ENCODE assay signal across 21 cellular contexts in genomic region chr19:11234486-11235075, GRCh38. TPM values are rescaled to one million over a fixed set of nuclear protein-coding genes. Genes with fewer than 3 reads are reported as not detected.
DNase-seq lines count a peak whose midpoint lies in the region; ATAC-seq, FAIRE-seq and TF ChIP-seq lines count a peak whose summit lies in the region.
"Had no signal": no experiment of that assay in that cellular context is flagged by ENCODE, and none has a peak within 500 bp of the region (broad histone marks: within the 10 kb centered on the region; RNA-seq: fewer than 3 reads in every experiment).

No MANE protein-coding gene starts in this region.

- no peaks in the 10 kb centered on the region for H3K9me3 ChIP-seq in K562 (replicated peaks; ENCODE audit: control insufficient read depth, insufficient read depth, low read depth, low read length)
- H3K9me3 ChIP-seq in CD4-positive, alpha-beta T cell (ENCODE audit: control insufficient read depth, low read length) = peaks cover 11% of the 10 kb centered on the region

- no peak overlapping the region for H2BK120ac ChIP-seq in mesendoderm (ENCODE audit: low read depth, low read length)

- WGBS in K562 (ENCODE audit: insufficient coverage, low coverage, missing lambda C conversion rate) = 61% methylated on average over 5 of the region's 5 CpGs
- WGBS in mesendoderm (ENCODE audit: extremely low coverage, insufficient coverage, low lambda C conversion rate) = no CpG with 5 or more reads among the region's 5 CpGs

- no peak overlapping the region for H3K56ac ChIP-seq in mesendoderm (ENCODE audit: low read length)

- peaks cover 0 to 18% of the 10 kb centered on the region in 2 experiments; a peak in 1 of 5 replicates for H3K4me1 ChIP-seq in K562 (replicated peaks in 1 of 2; ENCODE audit: control insufficient read depth in 2 of 2, insufficient read depth in 2 of 2, low read length in 2 of 2)
- no peaks in the 10 kb centered on the region for H3K4me1 ChIP-seq in mesendoderm (ENCODE audit: control insufficient read depth, low read depth, low read length)

- no peak overlapping the region for H3K4ac ChIP-seq in mesendoderm (ENCODE audit: low read depth, low read length)

- no peak overlapping the region for H2BK5ac ChIP-seq in mesendoderm (ENCODE audit: low read length)

- no peaks in the 10 kb centered on the region for H3K4me1 Mint-ChIP-seq in CD4-positive, alpha-beta T cell (ENCODE audit: low read depth)
- H3K4me1 Mint-ChIP-seq: IgD-negative memory B cell had no signal

- no peak for TF ChIP-seq RAD21 in K562 (CRISPR knock-in tag; conservative IDR thresholded peaks at IDR 0.05 in 1 of 2, IDR thresholded peaks at IDR 0.05 in 1 of 2)

- no peaks in the 10 kb centered on the region for H4K20me1 ChIP-seq in K562 (replicated peaks; ENCODE audit: control insufficient read depth, insufficient read depth, low read length)

- no peak overlapping the region for H2AFZ ChIP-seq in K562 (ENCODE audit: low read depth, low read length)

- ATAC-seq in K562 = no peak
- no peak for ATAC-seq in CD4-positive, alpha-beta T cell (ENCODE audit: poor library complexity)
- ATAC-seq: Panc1 had no signal

- no peak overlapping the region for H4K5ac ChIP-seq in mesendoderm (ENCODE audit: low read length)

- H3K27me3 ChIP-seq in K562 (ENCODE audit: control insufficient read depth in 2 of 2, insufficient read depth in 2 of 2, low read length in 2 of 2) (no peaks in the 10 kb centered on the region), mesendoderm (ENCODE audit: insufficient read depth, low read length, poor library complexity) (no peaks in the 10 kb centered on the region)
- H3K27me3 ChIP-seq in CD4-positive, alpha-beta T cell (ENCODE audit: control insufficient read depth, insufficient read depth, low read length) = no peaks in the 10 kb centered on the region

- no peaks in the 10 kb centered on the region for H3K79me1 ChIP-seq in mesendoderm (ENCODE audit: low read length)

- no peaks in the 10 kb centered on the region for H3K79me2 ChIP-seq in K562 (ENCODE audit: control insufficient read depth, insufficient read depth, low read length)
- H3K79me2 ChIP-seq in mesendoderm (ENCODE audit: control insufficient read depth, insufficient read depth, low read length) = no peaks in the 10 kb centered on the region

- in situ Hi-C loops in K562 (cut with MboI) = no loop called here

- no peak overlapping the region for H3K9ac ChIP-seq in K562 (ENCODE audit: insufficient read depth in 1 of 2, low read depth in 2 of 2, low read length in 2 of 2)
- H3K9ac ChIP-seq in mesendoderm (ENCODE audit: low read length) = no peak overlapping the region

- CTCF ChIA-PET in K562 (lab: Yijun Ruan, JAX; ENCODE audit: low intra/inter-chr PET ratio) = interaction anchor here (0.6 kb wide), 1 partner anchor 230 kb away, joined by 3 read pairs; no protein-coding TSS in a partner anchor
- CTCF ChIA-PET in CD4-positive, alpha-beta T cell (lab: Charles Lee) = no interaction called here

- H3K27ac ChIP-seq in K562 (ENCODE audit: extremely low read depth, low read depth, low read length) = no peak overlapping the region
- H3K27ac ChIP-seq in mesendoderm (ENCODE audit: low read depth, low read length) = no peak overlapping the region
- H3K27ac ChIP-seq in CD4-positive, alpha-beta T cell (ENCODE audit: low read depth, low read length) = no peak overlapping the region

- no peak overlapping the region for H3K23ac ChIP-seq in mesendoderm (ENCODE audit: low read length)

- H3K36me3 ChIP-seq in K562 (ENCODE audit: control insufficient read depth, insufficient read depth, low read length) (0 out of 3 replicates have a peak, but pooled peaks cover 3% of the 10 kb centered on the region), mesendoderm (ENCODE audit: control insufficient read depth, insufficient read depth, low read length) (no peaks in the 10 kb centered on the region)

- no peaks in the 10 kb centered on the region for H3K9me1 ChIP-seq in K562 (ENCODE audit: control insufficient read depth, insufficient read depth, low read length)

- H3K4me2 ChIP-seq in K562 (ENCODE audit: insufficient read depth, low read length) (no peak overlapping the region), mesendoderm (ENCODE audit: low read length) (no peak overlapping the region)

- H3K9me3 Mint-ChIP-seq in CD4-positive, alpha-beta T cell = peaks cover 6% of the 10 kb centered on the region

- no peak for TF ChIP-seq POLR2A in K562 (conservative IDR thresholded peaks at IDR 0.05)

- H3K18ac ChIP-seq in mesendoderm (ENCODE audit: low read length) = no peak overlapping the region

- H3K36me3 Mint-ChIP-seq in CD4-positive, alpha-beta T cell (ENCODE audit: low read depth) = no peaks in the 10 kb centered on the region
- H3K36me3 Mint-ChIP-seq: IgD-negative memory B cell had no signal

- intact Hi-C loops in K562 (cut with micrococcal nuclease) = no loop called here
- intact Hi-C loops in CD4-positive, alpha-beta T cell (cut with DNase I, micrococcal nuclease) = no loop called here

- peak; percentile 23 for DNase-seq in HT1080 (ENCODE audit: low read depth)
- DNase-seq in NAMALWA (ENCODE audit: low spot score) = peak; percentile 52
- DNase-seq in K562 (ENCODE audit: extremely low read depth in 1 of 4, low spot score in 3 of 4) = no peak
- peak; percentile 23 for DNase-seq in mesendoderm
- no peak for DNase-seq in CD4-positive, alpha-beta T cell
- no peak for DNase-seq in SKM-1 (lab: John Stamatoyannopoulos, UW; ENCODE audit: unreplicated experiment)
- DNase-seq in OCI-M2 (lab: John Stamatoyannopoulos, UW; ENCODE audit: unreplicated experiment) = no peak
- DNase-seq: ACHN, C1 segment of cervical spinal cord, MV-4-11, NCI-H1417, NCI-H187, NCI-H226, NCI-H524, NCI-H82 had no signal

- BruUV-seq in K562 (replicated peaks; lab: Mats Ljungman, UMichigan) = no TSS peak

- FAIRE-seq in K562 (lab: Jason Lieb, UNC) = no peak
- FAIRE-seq: D721Med, H1, HTR-8/SVneo had no signal

- H3K27ac Mint-ChIP-seq in CD4-positive, alpha-beta T cell = no peak overlapping the region
- H3K27ac Mint-ChIP-seq: IgD-negative memory B cell had no signal

- no peak overlapping the region for H2BK15ac ChIP-seq in mesendoderm (replicated peaks; ENCODE audit: low read depth)

- TF ChIP-seq EP300 in K562 (IDR thresholded peaks at IDR 0.05; ENCODE audit: low read length) = no peak

- H3K27me3 Mint-ChIP-seq in CD4-positive, alpha-beta T cell = peaks cover 4% of the 10 kb centered on the region
- H3K27me3 Mint-ChIP-seq: IgD-negative memory B cell had no signal

- no peak for TF ChIP-seq CTCF in K562 (IDR thresholded peaks at IDR 0.05 in 2 of 3, conservative IDR thresholded peaks at IDR 0.05 in 1 of 3; ENCODE audit: insufficient read depth in 2 of 3, low read depth in 1 of 3, low read length in 3 of 3)
- TF ChIP-seq CTCF in CD4-positive, alpha-beta T cell (IDR thresholded peaks at IDR 0.05) = no peak

- no peak overlapping the region for H4K8ac ChIP-seq in mesendoderm (ENCODE audit: low read depth, low read length)

- H3K4me3 Mint-ChIP-seq in CD4-positive, alpha-beta T cell = no peak overlapping the region

- H3K4me3 ChIP-seq in K562 (no peak overlapping the region), mesendoderm (ENCODE audit: low read length) (no peak overlapping the region)

- no peak overlapping the region for H2AK5ac ChIP-seq in mesendoderm (ENCODE audit: low read length)

- POLR2A ChIA-PET in K562 (lab: Yijun Ruan, JAX) = no interaction called here
- POLR2A ChIA-PET in CD4-positive, alpha-beta T cell (lab: Charles Lee) = no interaction called here

RNA-seq across cellular contexts. Expression of gene ANGPTL8, which starts 4.8 kb away (rescaled TPM):
- total RNA-seq in HT1080 (2014; rRNA removed; shearing (Covaris generic)) = not detected in 2 replicates
- polyA plus RNA-seq in HT1080 (2015; cell fraction: cytosol; rRNA removed) = not detected in 2 replicates
- polyA plus RNA-seq in HT1080 (2015; cell fraction: nucleus; rRNA removed) = not detected in 2 replicates
- total RNA-seq in K562 (2011; cell fraction: chromatin; rRNA removed; ENCODE audit: low replicate concordance) = not detected in 2 replicates
- total RNA-seq in K562 (2011; cell fraction: nucleolus; rRNA removed) = not detected in 2 replicates
- not detected in 2 replicates for total RNA-seq in K562 (2011; cell fraction: nucleoplasm; rRNA removed)
- total RNA-seq in K562 (2014; rRNA removed) (not detected in 2 replicates), K562 (2014; rRNA removed; fragmentation: Illumina TruSeq; extraction: Trizol) (not detected in 2 replicates), K562 (2015; rRNA removed; fragmentation: Illumina TruSeq; extraction: Trizol) (not detected in 2 replicates), K562 (2021) (not detected in 2 replicates)
- polyA plus RNA-seq in K562 (2011; rRNA removed) (not detected in 2 replicates), K562 (2014; fragmentation: Illumina TruSeq; extraction: Trizol) (not detected in 2 replicates), K562 (2014; fragmentation: Nextera tagmentation; extraction: Ambion mirVana) (not detected), K562 (2014; rRNA removed) (not detected in 2 replicates)
- not detected in 2 replicates for polyA plus RNA-seq in K562 (2011; cell fraction: cytosol; rRNA removed)
- not detected in 2 replicates for polyA plus RNA-seq in K562 (2011; cell fraction: nucleus; rRNA removed)
- polyA plus RNA-seq in K562 (2012) = not detected in 2 replicates
- polyA minus RNA-seq in K562 (2011; rRNA and poly(A)+ RNA removed) = not detected in 2 replicates
- not detected in 2 replicates for polyA minus RNA-seq in K562 (2011; cell fraction: cytosol; rRNA and poly(A)+ RNA removed)
- polyA minus RNA-seq in K562 (2011; cell fraction: nucleus; rRNA and poly(A)+ RNA removed) = not detected in 2 replicates
- not detected for polyA plus RNA-seq in mesendoderm (2013, experiment 1 of 2)
- polyA plus RNA-seq in mesendoderm (2013, experiment 2 of 2) = not detected
- not detected for total RNA-seq in CD4-positive, alpha-beta T cell
- total RNA-seq: H1, SK-MEL-5 had no signal
- polyA plus RNA-seq: H1, IgD-negative memory B cell had no signal

RNA-seq across cellular contexts. Expression of gene DOCK6, which starts 27.7 kb away (rescaled TPM):
- 2.8 and 4.3 TPM in 2 replicates for total RNA-seq in HT1080 (2014; rRNA removed; shearing (Covaris generic))
- 9.7 and 10.1 TPM in 2 replicates for polyA plus RNA-seq in HT1080 (2015; cell fraction: cytosol; rRNA removed)
- polyA plus RNA-seq in HT1080 (2015; cell fraction: nucleus; rRNA removed) = 22.5 and 26.7 TPM in 2 replicates
- total RNA-seq in K562 (2011; cell fraction: chromatin; rRNA removed; ENCODE audit: low replicate concordance) = 79.9 and 184 TPM in 2 replicates
- total RNA-seq in K562 (2011; cell fraction: nucleolus; rRNA removed) = 88.2 and 89.2 TPM in 2 replicates
- total RNA-seq in K562 (2011; cell fraction: nucleoplasm; rRNA removed) = 65.6 and 76.9 TPM in 2 replicates
- total RNA-seq in K562 (2014; rRNA removed) (3.8 and 5.7 TPM in 2 replicates), K562 (2014; rRNA removed; fragmentation: Illumina TruSeq; extraction: Trizol) (2.0 and 2.4 TPM in 2 replicates), K562 (2015; rRNA removed; fragmentation: Illumina TruSeq; extraction: Trizol) (1.9 and 2.3 TPM in 2 replicates), K562 (2021) (19.3 and 20.2 TPM in 2 replicates)
- polyA plus RNA-seq in K562 (2011; rRNA removed) (7.0 and 14.5 TPM in 2 replicates), K562 (2014; fragmentation: Illumina TruSeq; extraction: Trizol) (4.4 and 7.3 TPM in 2 replicates), K562 (2014; fragmentation: Nextera tagmentation; extraction: Ambion mirVana) (under 1 TPM; 0.35 to 0.46 TPM), K562 (2014; rRNA removed) (10.0 and 11.8 TPM in 2 replicates)
- polyA plus RNA-seq in K562 (2011; cell fraction: cytosol; rRNA removed) = 8.0 and 14.5 TPM in 2 replicates
- 78.6 and 79.9 TPM in 2 replicates for polyA plus RNA-seq in K562 (2011; cell fraction: nucleus; rRNA removed)
- 7.9 and 22.7 TPM in 2 replicates for polyA plus RNA-seq in K562 (2012)
- polyA minus RNA-seq in K562 (2011; rRNA and poly(A)+ RNA removed) = 5.3 and 5.8 TPM in 2 replicates
- polyA minus RNA-seq in K562 (2011; cell fraction: cytosol; rRNA and poly(A)+ RNA removed) = 8.8 and 17.8 TPM in 2 replicates
- polyA minus RNA-seq in K562 (2011; cell fraction: nucleus; rRNA and poly(A)+ RNA removed) = 15.8 and 20.2 TPM in 2 replicates
- 15.1 TPM for polyA plus RNA-seq in mesendoderm (2013, experiment 1 of 2)
- 15.3 TPM for polyA plus RNA-seq in mesendoderm (2013, experiment 2 of 2)
- total RNA-seq in CD4-positive, alpha-beta T cell = under 1 TPM; 0.14 to 0.38 TPM

RNA-seq across cellular contexts. Expression of gene KANK2, which starts 37.2 kb away (rescaled TPM):
- total RNA-seq in HT1080 (2014; rRNA removed; shearing (Covaris generic)) = 54.3 and 73.5 TPM in 2 replicates
- polyA plus RNA-seq in HT1080 (2015; cell fraction: cytosol; rRNA removed) = 33.1 and 44.0 TPM in 2 replicates
- 58.2 and 70.0 TPM in 2 replicates for polyA plus RNA-seq in HT1080 (2015; cell fraction: nucleus; rRNA removed)
- total RNA-seq in K562 (2011; cell fraction: chromatin; rRNA removed; ENCODE audit: low replicate concordance) = 29.2 and 60.7 TPM in 2 replicates
- total RNA-seq in K562 (2011; cell fraction: nucleolus; rRNA removed) = 29.0 and 31.2 TPM in 2 replicates
- 30.1 and 39.5 TPM in 2 replicates for total RNA-seq in K562 (2011; cell fraction: nucleoplasm; rRNA removed)
- total RNA-seq in K562 (2014; rRNA removed) = 32.2 and 41.2 TPM in 2 replicates
- 12.7 and 13.9 TPM in 2 replicates for total RNA-seq in K562 (2014; rRNA removed; fragmentation: Illumina TruSeq; extraction: Trizol)
- total RNA-seq in K562 (2015; rRNA removed; fragmentation: Illumina TruSeq; extraction: Trizol) = 19.8 and 21.3 TPM in 2 replicates
- 36.0 and 37.5 TPM in 2 replicates for total RNA-seq in K562 (2021)
- 10.8 and 13.5 TPM in 2 replicates for polyA plus RNA-seq in K562 (2011; rRNA removed)
- polyA plus RNA-seq in K562 (2011; cell fraction: cytosol; rRNA removed) = 9.4 and 26.1 TPM in 2 replicates
- polyA plus RNA-seq in K562 (2011; cell fraction: nucleus; rRNA removed) = 15.1 and 27.0 TPM in 2 replicates
- polyA plus RNA-seq in K562 (2012) = 30.1 and 49.8 TPM in 2 replicates
- 47.7 and 47.8 TPM in 2 replicates for polyA plus RNA-seq in K562 (2014; fragmentation: Illumina TruSeq; extraction: Trizol)
- 1 to 10 TPM; 4.4 to 5.6 TPM for polyA plus RNA-seq in K562 (2014; fragmentation: Nextera tagmentation; extraction: Ambion mirVana)
- polyA plus RNA-seq in K562 (2014; rRNA removed) = 17.4 and 24.6 TPM in 2 replicates
- 7.2 and 12.8 TPM in 2 replicates for polyA minus RNA-seq in K562 (2011; rRNA and poly(A)+ RNA removed)
- 18.5 and 26.0 TPM in 2 replicates for polyA minus RNA-seq in K562 (2011; cell fraction: cytosol; rRNA and poly(A)+ RNA removed)
- 6.7 and 6.9 TPM in 2 replicates for polyA minus RNA-seq in K562 (2011; cell fraction: nucleus; rRNA and poly(A)+ RNA removed)
- polyA plus RNA-seq in mesendoderm (2013, experiment 1 of 2) = 35.4 TPM
- polyA plus RNA-seq in mesendoderm (2013, experiment 2 of 2) = 33.2 TPM
- total RNA-seq in CD4-positive, alpha-beta T cell = not detected
- polyA plus RNA-seq: IgD-negative memory B cell had no signal

Comparison
In these comparisons a context has a peak if more than half of its experiments do, and no peak if none do; other contexts are left out.
1. DNase-seq: peak in HT1080 (single experiment), NAMALWA (single experiment) and mesendoderm (single experiment); none in K562 (0 of 4), CD4-positive, alpha-beta T cell (0 of 10), SKM-1 (single experiment) and OCI-M2 (single experiment).
2. RNA of gene KANK2, which starts 37.2 kb away (total RNA-seq): 54.3 to 73.5 TPM in HT1080 and 12.7 to 60.7 TPM in K562; not detected in CD4-positive, alpha-beta T cell; every median in the first group is over 10 times any median in the second.